1 cellular context compared by ENCODE assay signal in genomic region chr14:81464253-81465001, GRCh38.
TF ChIP-seq lines count a peak whose summit lies in the region.

No MANE protein-coding gene starts in this region.

TF ChIP-seq in K562, 482 proteins besides CTCF, POLR2A, EP300 and RAD21 (continued from another document and continues in another):
- TF ChIP-seq ZNF143 (CRISPR knock-in tag; IDR thresholded peaks at IDR 0.05) (no peak), ZNF609 (CRISPR knock-in tag; IDR thresholded peaks at IDR 0.05; ENCODE audit: borderline replicate concordance) (no peak), HBP1 (CRISPR knock-in tag; IDR thresholded peaks at IDR 0.05) (no peak), SRSF3 (IDR thresholded peaks at IDR 0.05; ENCODE audit: insufficient read depth, low read length) (no peak), XRCC4 (IDR thresholded peaks at IDR 0.05; ENCODE audit: extremely low read depth, insufficient read depth, insufficient read length) (no peak), ARID1B (IDR thresholded peaks at IDR 0.05) (0 out of 2 replicates have a peak, but pooled peaks have one; percentile 13), NFIX (CRISPR knock-in tag; IDR thresholded peaks at IDR 0.05; ENCODE audit: low read depth) (no peak), ZNF766 (CRISPR knock-in tag; conservative IDR thresholded peaks at IDR 0.05) (no peak), MAX (CRISPR knock-in tag; IDR thresholded peaks at IDR 0.05) (no peak), NR0B1 (IDR thresholded peaks at IDR 0.05; ENCODE audit: partially characterized antibody) (no peak), DPF2 (IDR thresholded peaks at IDR 0.05) (peak; percentile 33; the same call in 1 of the 2 replicates), CBFA2T3 (IDR thresholded peaks at IDR 0.05) (0 out of 2 replicates have a peak, but pooled peaks have one; percentile 10), POLR2AphosphoS2 (IDR thresholded peaks at IDR 0.05; ENCODE audit: low read length) (no peak), GATAD2B (IDR thresholded peaks at IDR 0.05; ENCODE audit: borderline replicate concordance) (0 out of 2 replicates have a peak, but pooled peaks have one; percentile 48), TEAD4 (IDR thresholded peaks at IDR 0.05; ENCODE audit: low read length) (no peak), TEAD4 (CRISPR knock-in tag; IDR thresholded peaks at IDR 0.05; ENCODE audit: borderline replicate concordance) (no peak), CXXC5 (CRISPR knock-in tag; IDR thresholded peaks at IDR 0.05) (0 out of 2 replicates have a peak, but pooled peaks have one; percentile 16), ZBTB5 (IDR thresholded peaks at IDR 0.05) (no peak), CC2D1A (IDR thresholded peaks at IDR 0.05) (0 out of 2 replicates have a peak, but pooled peaks have one; percentile 44), VEZF1 (CRISPR knock-in tag; IDR thresholded peaks at IDR 0.05) (peak; percentile 48; the same call in 1 of the 2 replicates), ATF2 (CRISPR knock-in tag; IDR thresholded peaks at IDR 0.05) (no peak), ZNF449 (CRISPR knock-in tag; IDR thresholded peaks at IDR 0.05) (no peak), CHAMP1 (IDR thresholded peaks at IDR 0.05) (peak; percentile 37; the same call in 1 of the 2 replicates), MXD1 (CRISPR knock-in tag; IDR thresholded peaks at IDR 0.05; ENCODE audit: borderline replicate concordance, poor library complexity, severe bottlenecking) (no peak), CTCFL (IDR thresholded peaks at IDR 0.05; ENCODE audit: borderline replicate concordance, insufficient read depth, low read depth, low read length, poor library complexity, severe bottlenecking) (no peak), AFF1 (IDR thresholded peaks at IDR 0.05; ENCODE audit: low read depth in 1 of 2, partially characterized antibody in 2 of 2) (no peak), JUN (IDR thresholded peaks at IDR 0.05; ENCODE audit: borderline replicate concordance, low read depth, low read length) (no peak), JUN (CRISPR knock-in tag; IDR thresholded peaks at IDR 0.05; ENCODE audit: borderline replicate concordance) (no peak)
